ENCODE assay signal across 31 cellular contexts in the genomic region with DNA sequence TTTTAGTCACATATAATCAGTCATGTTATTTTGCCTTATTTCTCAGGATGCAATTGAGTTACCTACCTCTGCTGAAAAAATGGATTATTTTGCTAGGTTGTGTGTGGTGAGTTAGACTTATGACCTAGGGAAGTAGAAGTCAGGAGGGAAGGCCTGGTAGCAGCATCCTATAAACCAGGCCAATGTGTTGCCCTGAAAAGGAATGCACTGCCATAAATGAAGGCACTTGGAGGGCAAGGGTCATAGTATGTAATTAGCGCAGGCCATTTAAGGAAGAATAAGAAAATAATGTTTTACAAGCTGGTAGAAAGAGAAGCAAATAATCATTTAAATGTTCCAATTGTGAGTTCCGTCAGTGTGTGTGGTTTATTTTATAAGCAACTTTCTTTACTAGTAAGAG.
"Had no signal": no experiment of that assay in that cellular context is flagged by ENCODE, and none has a peak within 500 bp of the region (broad histone marks: within the 10 kb centered on the region; RNA-seq: fewer than 3 reads in every experiment).

No MANE protein-coding gene starts in this region.

- H3K4me3 ChIP-seq: ovary, psoas muscle, right lobe of liver, sigmoid colon, smooth muscle cell, spleen, suprapubic skin, testis, tibial artery, transverse colon, upper lobe of left lung, vagina had no signal

- H3K27ac ChIP-seq: ovary, parathyroid adenoma, psoas muscle, right lobe of liver, sigmoid colon, spleen, suprapubic skin, testis, tibial artery, transverse colon, upper lobe of left lung, vagina had no signal

- H3K27ac Mint-ChIP-seq: naive thymus-derived CD4-positive, alpha-beta T cell; natural killer cell; nephron; progenitor cell of endocrine pancreas; stimulated activated memory B cell treated with anti-CD40 and anti-IgM and Interleukin-4, amounts not matched to agents 10 μg/mL and 1 μg/mL and 100 μg/mL, for 72 hours; stimulated activated naive CD8-positive, alpha-beta T cell treated with anti-CD3 and anti-CD28 coated beads, Interleukin-15, amount 100 ng/mL, for 72 hours had no signal

- H3K79me2 ChIP-seq: parathyroid adenoma had no signal

- DNase-seq: naive thymus-derived CD4-positive, alpha-beta T cell; natural killer cell; occipital lobe; ovary; posterior cingulate gyrus; psoas muscle; right cardiac atrium; right lobe of liver; sigmoid colon; spleen; stimulated activated CD4-positive, alpha-beta T cell treated with anti-CD3 and anti-CD28 coated beads, Interleukin-12 subunit alpha, Interleukin-12 subunit beta, amount 100 ng/mL, for 4 hours; stimulated activated CD4-positive, alpha-beta T cell treated with anti-CD3 and anti-CD28 coated beads, Interleukin-1b, Interleukin-23, amount 100 ng/mL, for 48 hours; stimulated activated CD4-positive, alpha-beta T cell treated with anti-CD3 and anti-CD28 coated beads, Interleukin-4, amount 100 ng/mL, for 1 hour; stimulated activated CD4-positive, alpha-beta T cell treated with anti-CD3 and anti-CD28 coated beads, Interleukin-4, amount 100 ng/mL, for 4 hours; stimulated activated CD8-positive, alpha-beta memory T cell treated with anti-CD3 and anti-CD28 coated beads, Interleukin-4, amount 100 ng/mL, for 48 hours; stimulated activated naive CD4-positive, alpha-beta T cell; stimulated activated naive CD8-positive, alpha-beta T cell treated with anti-CD3 and anti-CD28 coated beads, Interleukin-15, amount 100 ng/mL, for 72 hours; stimulated activated naive CD8-positive, alpha-beta T cell treated with anti-CD3 and anti-CD28 coated beads, Interleukin-15, Interleukin-2, amounts not matched to agents 100 U/mL and 50 U/mL, for 24 hours; substantia nigra; testis; tibial artery; transverse colon; upper lobe of left lung had no signal

- H3K9ac ChIP-seq: parathyroid adenoma had no signal

- H3K27me3 ChIP-seq: ovary, right lobe of liver, sigmoid colon, spleen, suprapubic skin, testis, tibial artery, transverse colon, upper lobe of left lung, vagina had no signal

- H3K4me3 Mint-ChIP-seq: naive thymus-derived CD4-positive, alpha-beta T cell; natural killer cell; nephron; neural crest cell; stimulated activated memory B cell treated with anti-CD40 and anti-IgM and Interleukin-4, amounts not matched to agents 10 μg/mL and 1 μg/mL and 100 μg/mL, for 72 hours; stimulated activated naive CD8-positive, alpha-beta T cell treated with anti-CD3 and anti-CD28 coated beads, Interleukin-15, amount 100 ng/mL, for 72 hours had no signal

- H3K36me3 ChIP-seq: ovary, right lobe of liver, sigmoid colon, spleen, suprapubic skin, tibial artery, transverse colon, upper lobe of left lung, vagina had no signal

- H3K4me2 ChIP-seq: smooth muscle cell had no signal

- H3K36me3 Mint-ChIP-seq: natural killer cell; stimulated activated memory B cell treated with anti-CD40 and anti-IgM and Interleukin-4, amounts not matched to agents 10 μg/mL and 1 μg/mL and 100 μg/mL, for 72 hours had no signal

- H2AFZ ChIP-seq: parathyroid adenoma had no signal

- H3K4me1 ChIP-seq: parathyroid adenoma, psoas muscle, sigmoid colon, spleen, testis, tibial artery, upper lobe of left lung, vagina had no signal

- H3K4me1 Mint-ChIP-seq: naive thymus-derived CD4-positive, alpha-beta T cell; natural killer cell; stimulated activated memory B cell treated with anti-CD40 and anti-IgM and Interleukin-4, amounts not matched to agents 10 μg/mL and 1 μg/mL and 100 μg/mL, for 72 hours; stimulated activated naive CD8-positive, alpha-beta T cell treated with anti-CD3 and anti-CD28 coated beads, Interleukin-15, amount 100 ng/mL, for 72 hours had no signal

- H3K9me3 ChIP-seq: ovary, psoas muscle, right lobe of liver, sigmoid colon, spleen, suprapubic skin, testis, tibial artery, transverse colon, upper lobe of left lung, vagina had no signal

- H3K9me3 Mint-ChIP-seq: stimulated activated naive CD8-positive, alpha-beta T cell treated with anti-CD3 and anti-CD28 coated beads, Interleukin-15, amount 100 ng/mL, for 72 hours had no signal

- H3K27me3 Mint-ChIP-seq: naive thymus-derived CD4-positive, alpha-beta T cell; progenitor cell of endocrine pancreas; stimulated activated memory B cell treated with anti-CD40 and anti-IgM and Interleukin-4, amounts not matched to agents 10 μg/mL and 1 μg/mL and 100 μg/mL, for 72 hours; stimulated activated naive CD8-positive, alpha-beta T cell treated with anti-CD3 and anti-CD28 coated beads, Interleukin-15, amount 100 ng/mL, for 72 hours had no signal

- ATAC-seq: naive thymus-derived CD4-positive, alpha-beta T cell; natural killer cell; psoas muscle; right cardiac atrium; right lobe of liver; stimulated activated memory B cell treated with anti-CD40 and anti-IgM and Interleukin-4, amounts not matched to agents 10 μg/mL and 1 μg/mL and 100 μg/mL, for 72 hours; stimulated activated naive CD8-positive, alpha-beta T cell treated with anti-CD3 and anti-CD28 coated beads, Interleukin-15, amount 100 ng/mL, for 72 hours; stimulated activated naive CD8-positive, alpha-beta T cell treated with anti-CD3 and anti-CD28 coated beads, Interleukin-15, Interleukin-2, amounts not matched to agents 100 U/mL and 50 U/mL, for 24 hours had no signal
